1 cellular context compared by ENCODE assay signal in genomic region chr7:148940702-148941597, GRCh38.
TF ChIP-seq lines count a peak whose summit lies in the region.

No MANE protein-coding gene starts in this region.

TF ChIP-seq in GM23338, 12 proteins besides CTCF, POLR2A, EP300 and RAD21 (continued from another document):
- TF ChIP-seq ZNF462 (CRISPR knock-in tag; IDR thresholded peaks at IDR 0.05): no peak
- no peak for TF ChIP-seq STAT1 (IDR thresholded peaks at IDR 0.05; ENCODE audit: unreplicated experiment)
- TF ChIP-seq ZNF331 (CRISPR knock-in tag; IDR thresholded peaks at IDR 0.05; ENCODE audit: low read depth): no peak
TF ChIP-seq in GM23338: peak in this region for 1.
